In genomic region chr13:64527561-64527960, GRCh38 we compare ENCODE assay signal across 23 cellular contexts.
"Had no signal": no experiment of that assay in that cellular context is flagged by ENCODE, and none has a peak within 500 bp of the region (broad histone marks: within the 10 kb centered on the region; RNA-seq: fewer than 3 reads in every experiment).

No MANE protein-coding gene starts in this region.

- H3K27me3 ChIP-seq: gastroesophageal sphincter, heart left ventricle, hepatocyte, left lung, right atrium auricular region, sigmoid colon, stomach, thyroid gland had no signal

- H3K27ac ChIP-seq: gastroesophageal sphincter, heart left ventricle, hepatocyte, left lung, prostate gland, right atrium auricular region, sigmoid colon, stomach, thyroid gland had no signal

- H3K9me3 ChIP-seq: gastroesophageal sphincter, prostate gland, right atrium auricular region, thyroid gland had no signal

- H3K9me3 Mint-ChIP-seq: nephron, type B pancreatic cell had no signal

- H3K27me3 Mint-ChIP-seq: effector memory CD8-positive, alpha-beta T cell; naive thymus-derived CD4-positive, alpha-beta T cell; type B pancreatic cell had no signal

- H3K4me1 Mint-ChIP-seq: naive thymus-derived CD4-positive, alpha-beta T cell; stimulated activated effector memory CD8-positive, alpha-beta T cell treated with anti-CD3 and anti-CD28 coated beads, Interleukin-12 subunit alpha, Interleukin-12 subunit beta, amount 100 ng/mL, for 72 hours had no signal

- DNase-seq: cortex of kidney; effector memory CD8-positive, alpha-beta T cell; foreskin fibroblast; heart left ventricle; kidney; left lung; mesendoderm; midbrain; naive thymus-derived CD4-positive, alpha-beta T cell; nucleus accumbens; sigmoid colon; stimulated activated CD4-positive, alpha-beta T cell treated with anti-CD3 and anti-CD28 coated beads, Interleukin-2, amount 100 ng/mL, for 24 hours; stimulated activated CD4-positive, alpha-beta T cell treated with anti-CD3 and anti-CD28 coated beads, Interleukin-4, amount 100 ng/mL, for 24 hours; stimulated activated naive CD4-positive, alpha-beta T cell treated with Interleukin-2 at 50 U/mL for 16 hours; stomach; thyroid gland had no signal

- H3K4me1 ChIP-seq: gastroesophageal sphincter, heart left ventricle, left lung, prostate gland, right atrium auricular region, sigmoid colon, stomach, thyroid gland had no signal

- H3K4me3 ChIP-seq: gastroesophageal sphincter, heart left ventricle, hepatocyte, left lung, prostate gland, right atrium auricular region, sigmoid colon, stomach, thyroid gland had no signal

- H3K27ac Mint-ChIP-seq: effector memory CD8-positive, alpha-beta T cell; naive thymus-derived CD4-positive, alpha-beta T cell; nephron; stimulated activated effector memory CD8-positive, alpha-beta T cell treated with anti-CD3 and anti-CD28 coated beads, Interleukin-12 subunit alpha, Interleukin-12 subunit beta, amount 100 ng/mL, for 72 hours; type B pancreatic cell had no signal

- H3K79me2 ChIP-seq: hepatocyte had no signal

- H2AFZ ChIP-seq: hepatocyte had no signal

- H3K4me3 Mint-ChIP-seq: effector memory CD8-positive, alpha-beta T cell; naive thymus-derived CD4-positive, alpha-beta T cell; nephron; stimulated activated effector memory CD8-positive, alpha-beta T cell treated with anti-CD3 and anti-CD28 coated beads, Interleukin-12 subunit alpha, Interleukin-12 subunit beta, amount 100 ng/mL, for 72 hours; type B pancreatic cell had no signal

- H3K36me3 Mint-ChIP-seq: naive thymus-derived CD4-positive, alpha-beta T cell; stimulated activated effector memory CD8-positive, alpha-beta T cell treated with anti-CD3 and anti-CD28 coated beads, Interleukin-12 subunit alpha, Interleukin-12 subunit beta, amount 100 ng/mL, for 72 hours; type B pancreatic cell had no signal

- H3K4me2 ChIP-seq: hepatocyte had no signal

- H3K36me3 ChIP-seq: gastroesophageal sphincter, heart left ventricle, left lung, prostate gland, right atrium auricular region, sigmoid colon, stomach, thyroid gland had no signal

- ATAC-seq: effector memory CD8-positive, alpha-beta T cell; gastroesophageal sphincter; heart left ventricle; left lung; naive thymus-derived CD4-positive, alpha-beta T cell; stimulated activated effector memory CD8-positive, alpha-beta T cell treated with anti-CD3 and anti-CD28 coated beads, Interleukin-12 subunit alpha, Interleukin-12 subunit beta, amount 100 ng/mL, for 72 hours had no signal
